9 cellular contexts compared by ENCODE assay signal in genomic region chr2:230865766-230866703, GRCh38. TPM values are rescaled to one million over a fixed set of nuclear protein-coding genes. Genes with fewer than 3 reads are reported as not detected.
A peak's percentile ranks its signal among the peaks of the same experiment; 100 is the strongest.
DNase-seq lines count a peak whose midpoint lies in the region; ATAC-seq, FAIRE-seq and TF ChIP-seq lines count a peak whose summit lies in the region.
"Had no signal": no experiment of that assay in that cellular context is flagged by ENCODE, and none has a peak within 500 bp of the region (broad histone marks: within the 10 kb centered on the region; RNA-seq: fewer than 3 reads in every experiment).

No MANE protein-coding gene starts in this region.

- peaks cover 16% of the 10 kb centered on the region for H3K27me3 ChIP-seq in osteoblast (ENCODE audit: insufficient read depth, low read length)

- H3K27me3 Mint-ChIP-seq in activated CD4-positive, alpha-beta memory T cell treated with anti-CD3 and anti-CD28 coated beads, Interleukin-2, amount 10 ng/mL, durations not matched to agents 7 days and 5 days: peaks cover 48% of the 10 kb centered on the region

- FAIRE-seq in GM12892 (lab: Jason Lieb, UNC): peak; percentile 70

- CTCF ChIA-PET in activated CD4-positive, alpha-beta memory T cell treated with anti-CD3 and anti-CD28 coated beads, Interleukin-2, amount 10 ng/mL, durations not matched to agents 7 days and 5 days (lab: Charles Lee): interaction anchor here (1.1 to 1.5 kb wide), 4 partner anchors 17 to 119 kb away, joined by 3 to 4 read pairs (median 3); no protein-coding TSS in a partner anchor

- H3K36me3 ChIP-seq in osteoblast (ENCODE audit: insufficient read depth, low read length): no peaks in the 10 kb centered on the region

- H4K20me1 ChIP-seq in osteoblast (ENCODE audit: insufficient read depth, low read length): peaks cover 15% of the 10 kb centered on the region

- peak; percentile 25 for TF ChIP-seq CTCF in 22Rv1 (IDR thresholded peaks at IDR 0.05)
- peak; percentile 6 for TF ChIP-seq CTCF in fibroblast of pulmonary artery (IDR thresholded peaks at IDR 0.05; ENCODE audit: low read length, missing control alignments)
- no peak for TF ChIP-seq CTCF in osteoblast (IDR thresholded peaks at IDR 0.05; ENCODE audit: extremely low read depth, low read depth, low read length)

- no peak for ATAC-seq in GM19328 (IDR thresholded peaks at IDR 0.05; ENCODE audit: unreplicated experiment)

- H3K27ac ChIP-seq in 22Rv1: no peak overlapping the region
- H3K27ac ChIP-seq in osteoblast (ENCODE audit: low read depth, low read length): no peak overlapping the region

- DNase-seq in GM12892 (ENCODE audit: insufficient read length) (no peak), fibroblast of pulmonary artery (ENCODE audit: low read depth) (peak; percentile 27), osteoblast (ENCODE audit: insufficient read length, low spot score, missing footprints) (peak; percentile 88), NCI-H524 treated with DMSO at 0.1 percent for 48 hours (lab: John Stamatoyannopoulos, UW) (no peak)
- DNase-seq in activated CD4-positive, alpha-beta memory T cell treated with anti-CD3 and anti-CD28 coated beads, Interleukin-2, amount 10 ng/mL, durations not matched to agents 7 days and 5 days: no peak
- DNase-seq in stimulated activated CD4-positive, alpha-beta T cell treated with anti-CD3 and anti-CD28 coated beads, Interleukin-4, amount 100 ng/mL, for 4 hours: no peak

- H3K27ac Mint-ChIP-seq in activated CD4-positive, alpha-beta memory T cell treated with anti-CD3 and anti-CD28 coated beads, Interleukin-2, amount 10 ng/mL, durations not matched to agents 7 days and 5 days: no peak overlapping the region

- peak overlapping the region; percentile 90 for H3K4me2 ChIP-seq in osteoblast (ENCODE audit: insufficient read depth, low read length)

- peak overlapping the region; percentile 80 for H3K4me3 Mint-ChIP-seq in activated CD4-positive, alpha-beta memory T cell treated with anti-CD3 and anti-CD28 coated beads, Interleukin-2, amount 10 ng/mL, durations not matched to agents 7 days and 5 days

- no peak for TF ChIP-seq POLR2A in GM12892 (IDR thresholded peaks at IDR 0.05; ENCODE audit: low read depth, low read length)

- no peaks in the 10 kb centered on the region for H3K36me3 Mint-ChIP-seq in activated CD4-positive, alpha-beta memory T cell treated with anti-CD3 and anti-CD28 coated beads, Interleukin-2, amount 10 ng/mL, durations not matched to agents 7 days and 5 days (ENCODE audit: low read depth)

- no peaks in the 10 kb centered on the region for H3K9me3 ChIP-seq in osteoblast (ENCODE audit: low read depth, low read length)

- peaks cover 38% of the 10 kb centered on the region for H3K4me1 Mint-ChIP-seq in activated CD4-positive, alpha-beta memory T cell treated with anti-CD3 and anti-CD28 coated beads, Interleukin-2, amount 10 ng/mL, durations not matched to agents 7 days and 5 days

- no peak overlapping the region for H2AFZ ChIP-seq in osteoblast (ENCODE audit: low read length)

- no peaks in the 10 kb centered on the region for H3K79me2 ChIP-seq in osteoblast (ENCODE audit: insufficient read depth, low read length)

- POLR2A ChIA-PET in activated CD4-positive, alpha-beta memory T cell treated with anti-CD3 and anti-CD28 coated beads, Interleukin-2, amount 10 ng/mL, durations not matched to agents 7 days and 5 days (lab: Charles Lee): interaction anchor here (0.7 to 1.5 kb wide), 4 partner anchors 10 to 60 kb away, joined by 3 to 4 read pairs (median 3); no protein-coding TSS in a partner anchor

- H3K9me3 Mint-ChIP-seq in activated CD4-positive, alpha-beta memory T cell treated with anti-CD3 and anti-CD28 coated beads, Interleukin-2, amount 10 ng/mL, durations not matched to agents 7 days and 5 days: no peaks in the 10 kb centered on the region

- H3K4me1 ChIP-seq in osteoblast (ENCODE audit: insufficient read depth, low read length): peaks cover 6% of the 10 kb centered on the region

- H3K4me3 ChIP-seq in fibroblast of pulmonary artery (replicated peaks; ENCODE audit: low read depth, low read length): peak overlapping the region; percentile 78
- H3K4me3 ChIP-seq in osteoblast (ENCODE audit: insufficient read depth, low read length): peak overlapping the region; percentile 76

RNA-seq across cellular contexts. Expression of gene ITM2C, which starts 1.3 kb away (rescaled TPM):
- 52.2 TPM for polyA plus RNA-seq in GM12892 (2012; ENCODE audit: missing spikeins)
- 10 to 100 TPM; 25.4 to 26.8 TPM for total RNA-seq in activated CD4-positive, alpha-beta memory T cell treated with anti-CD3 and anti-CD28 coated beads, Interleukin-2, amount 10 ng/mL, durations not matched to agents 7 days and 5 days
- 52.2 and 63.7 TPM in 2 replicates for total RNA-seq in osteoblast

RNA-seq across cellular contexts. Expression of gene GPR55, which starts 59.0 kb away (rescaled TPM):
- 15.5 TPM for polyA plus RNA-seq in GM12892 (2012; ENCODE audit: missing spikeins)
- total RNA-seq in activated CD4-positive, alpha-beta memory T cell treated with anti-CD3 and anti-CD28 coated beads, Interleukin-2, amount 10 ng/mL, durations not matched to agents 7 days and 5 days: 1 to 10 TPM; 7.3 to 7.4 TPM
- not detected in 2 replicates for total RNA-seq in osteoblast
- total RNA-seq: glomerular endothelial cell had no signal

Comparison
In these comparisons a context has a peak if more than half of its experiments do, and no peak if none do; other contexts are left out.
1. DNase-seq: peak in fibroblast of pulmonary artery (single experiment) and osteoblast (single experiment); none in GM12892 (single experiment), activated CD4-positive, alpha-beta memory T cell treated with anti-CD3 and anti-CD28 coated beads, Interleukin-2, amount 10 ng/mL, durations not matched to agents 7 days and 5 days (single experiment), NCI-H524 treated with DMSO at 0.1 percent for 48 hours (single experiment) and stimulated activated CD4-positive, alpha-beta T cell treated with anti-CD3 and anti-CD28 coated beads, Interleukin-4, amount 100 ng/mL, for 4 hours (0 of 2).